In genomic region chr22:18088825-18089568, GRCh38 we compare ENCODE assay signal across 1 cellular context.
A peak's percentile ranks its signal among the peaks of the same experiment; 100 is the strongest.
TF ChIP-seq lines count a peak whose summit lies in the region.

No MANE protein-coding gene starts in this region.

TF ChIP-seq in HepG2, 621 proteins besides CTCF, POLR2A, EP300 and RAD21:
- TF ChIP-seq SOX5 (CRISPR knock-in tag; IDR thresholded peaks at IDR 0.05; ENCODE audit: borderline replicate concordance) (peak; percentile 53; the same call in 1 of the 2 replicates), SALL1 (CRISPR knock-in tag; IDR thresholded peaks at IDR 0.05) (0 out of 2 replicates have a peak, but pooled peaks have one; percentile 17), ZNF281 (CRISPR knock-in tag; IDR thresholded peaks at IDR 0.05; ENCODE audit: borderline replicate concordance) (peak; percentile 31; the same call in 1 of the 2 replicates), FOXM1 (CRISPR knock-in tag; IDR thresholded peaks at IDR 0.05) (no peak), SOX13 (IDR thresholded peaks at IDR 0.05) (no peak), SOX13 (CRISPR knock-in tag; conservative IDR thresholded peaks at IDR 0.05 in 1 of 2, IDR thresholded peaks at IDR 0.05 in 1 of 2) (peak in 1 of 2 experiments; percentile 55; a peak in 1 of 4 replicates), PAF1 (CRISPR knock-in tag; IDR thresholded peaks at IDR 0.05) (no peak), SOX6 (IDR thresholded peaks at IDR 0.05) (no peak), SOX6 (CRISPR knock-in tag; IDR thresholded peaks at IDR 0.05) (peak; percentile 20; the same call in 1 of the 2 replicates), SETDB1 (CRISPR knock-in tag; IDR thresholded peaks at IDR 0.05; ENCODE audit: borderline replicate concordance) (no peak), ZNF282 (IDR thresholded peaks at IDR 0.05; ENCODE audit: partially characterized antibody) (no peak), MBNL3 (CRISPR knock-in tag; conservative IDR thresholded peaks at IDR 0.05) (no peak)
- TF ChIP-seq, protein P1, sequence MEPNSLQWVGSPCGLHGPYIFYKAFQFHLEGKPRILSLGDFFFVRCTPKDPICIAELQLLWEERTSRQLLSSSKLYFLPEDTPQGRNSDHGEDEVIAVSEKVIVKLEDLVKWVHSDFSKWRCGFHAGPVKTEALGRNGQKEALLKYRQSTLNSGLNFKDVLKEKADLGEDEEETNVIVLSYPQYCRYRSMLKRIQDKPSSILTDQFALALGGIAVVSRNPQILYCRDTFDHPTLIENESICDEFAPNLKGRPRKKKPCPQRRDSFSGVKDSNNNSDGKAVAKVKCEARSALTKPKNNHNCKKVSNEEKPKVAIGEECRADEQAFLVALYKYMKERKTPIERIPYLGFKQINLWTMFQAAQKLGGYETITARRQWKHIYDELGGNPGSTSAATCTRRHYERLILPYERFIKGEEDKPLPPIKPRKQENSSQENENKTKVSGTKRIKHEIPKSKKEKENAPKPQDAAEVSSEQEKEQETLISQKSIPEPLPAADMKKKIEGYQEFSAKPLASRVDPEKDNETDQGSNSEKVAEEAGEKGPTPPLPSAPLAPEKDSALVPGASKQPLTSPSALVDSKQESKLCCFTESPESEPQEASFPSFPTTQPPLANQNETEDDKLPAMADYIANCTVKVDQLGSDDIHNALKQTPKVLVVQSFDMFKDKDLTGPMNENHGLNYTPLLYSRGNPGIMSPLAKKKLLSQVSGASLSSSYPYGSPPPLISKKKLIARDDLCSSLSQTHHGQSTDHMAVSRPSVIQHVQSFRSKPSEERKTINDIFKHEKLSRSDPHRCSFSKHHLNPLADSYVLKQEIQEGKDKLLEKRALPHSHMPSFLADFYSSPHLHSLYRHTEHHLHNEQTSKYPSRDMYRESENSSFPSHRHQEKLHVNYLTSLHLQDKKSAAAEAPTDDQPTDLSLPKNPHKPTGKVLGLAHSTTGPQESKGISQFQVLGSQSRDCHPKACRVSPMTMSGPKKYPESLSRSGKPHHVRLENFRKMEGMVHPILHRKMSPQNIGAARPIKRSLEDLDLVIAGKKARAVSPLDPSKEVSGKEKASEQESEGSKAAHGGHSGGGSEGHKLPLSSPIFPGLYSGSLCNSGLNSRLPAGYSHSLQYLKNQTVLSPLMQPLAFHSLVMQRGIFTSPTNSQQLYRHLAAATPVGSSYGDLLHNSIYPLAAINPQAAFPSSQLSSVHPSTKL (CRISPR knock-in tag; IDR thresholded peaks at IDR 0.05), result peak; percentile 25; the same call in 1 of the 2 replicates
- TF ChIP-seq, protein P2, sequence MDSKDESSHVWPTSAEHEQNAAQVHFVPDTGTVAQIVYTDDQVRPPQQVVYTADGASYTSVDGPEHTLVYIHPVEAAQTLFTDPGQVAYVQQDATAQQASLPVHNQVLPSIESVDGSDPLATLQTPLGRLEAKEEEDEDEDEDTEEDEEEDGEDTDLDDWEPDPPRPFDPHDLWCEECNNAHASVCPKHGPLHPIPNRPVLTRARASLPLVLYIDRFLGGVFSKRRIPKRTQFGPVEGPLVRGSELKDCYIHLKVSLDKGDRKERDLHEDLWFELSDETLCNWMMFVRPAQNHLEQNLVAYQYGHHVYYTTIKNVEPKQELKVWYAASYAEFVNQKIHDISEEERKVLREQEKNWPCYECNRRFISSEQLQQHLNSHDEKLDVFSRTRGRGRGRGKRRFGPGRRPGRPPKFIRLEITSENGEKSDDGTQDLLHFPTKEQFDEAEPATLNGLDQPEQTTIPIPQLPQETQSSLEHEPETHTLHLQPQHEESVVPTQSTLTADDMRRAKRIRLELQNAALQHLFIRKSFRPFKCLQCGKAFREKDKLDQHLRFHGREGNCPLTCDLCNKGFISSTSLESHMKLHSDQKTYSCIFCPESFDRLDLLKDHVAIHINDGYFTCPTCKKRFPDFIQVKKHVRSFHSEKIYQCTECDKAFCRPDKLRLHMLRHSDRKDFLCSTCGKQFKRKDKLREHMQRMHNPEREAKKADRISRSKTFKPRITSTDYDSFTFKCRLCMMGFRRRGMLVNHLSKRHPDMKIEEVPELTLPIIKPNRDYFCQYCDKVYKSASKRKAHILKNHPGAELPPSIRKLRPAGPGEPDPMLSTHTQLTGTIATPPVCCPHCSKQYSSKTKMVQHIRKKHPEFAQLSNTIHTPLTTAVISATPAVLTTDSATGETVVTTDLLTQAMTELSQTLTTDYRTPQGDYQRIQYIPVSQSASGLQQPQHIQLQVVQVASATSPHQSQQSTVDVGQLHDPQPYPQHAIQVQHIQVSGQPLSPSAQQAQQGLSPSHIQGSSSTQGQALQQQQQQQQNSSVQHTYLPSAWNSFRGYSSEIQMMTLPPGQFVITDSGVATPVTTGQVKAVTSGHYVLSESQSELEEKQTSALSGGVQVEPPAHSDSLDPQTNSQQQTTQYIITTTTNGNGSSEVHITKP (CRISPR knock-in tag; IDR thresholded peaks at IDR 0.05; ENCODE audit: low read depth), result 0 out of 2 replicates have a peak, but pooled peaks have one; percentile 24
TF ChIP-seq in HepG2: peak in this region for 7.
